In the genomic region with DNA sequence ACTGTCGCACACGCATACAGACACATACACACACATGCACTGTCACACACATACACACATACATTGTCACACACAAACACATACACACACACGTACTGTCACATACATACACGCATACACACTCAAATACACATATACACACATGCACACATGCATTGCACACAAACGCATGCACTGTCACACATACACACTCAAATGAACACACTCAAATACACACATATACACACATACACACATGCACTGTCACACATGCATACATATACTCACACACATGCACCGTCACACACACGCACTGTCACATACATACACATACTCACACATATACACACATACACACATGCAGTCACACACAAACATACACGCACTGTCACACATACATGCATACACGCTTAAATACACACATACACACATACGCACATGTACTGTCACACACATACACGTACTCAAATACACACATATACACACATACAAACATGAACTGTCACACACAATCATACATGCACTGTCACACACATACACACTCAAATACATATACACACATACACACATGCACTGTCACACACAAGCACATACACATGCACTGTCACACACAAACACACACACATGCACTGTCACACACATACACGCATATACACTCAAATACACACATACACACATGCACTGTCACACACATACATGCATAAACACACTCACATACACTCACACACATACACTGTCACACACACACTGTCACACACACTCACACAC, we compare ENCODE assay signal across 1 cellular context.
TF ChIP-seq lines count a peak whose summit lies in the region.

No MANE protein-coding gene starts in this region.

TF ChIP-seq in HepG2, 621 proteins besides CTCF, POLR2A, EP300 and RAD21 (continued from another document and continues in another):
- TF ChIP-seq, protein P1, sequence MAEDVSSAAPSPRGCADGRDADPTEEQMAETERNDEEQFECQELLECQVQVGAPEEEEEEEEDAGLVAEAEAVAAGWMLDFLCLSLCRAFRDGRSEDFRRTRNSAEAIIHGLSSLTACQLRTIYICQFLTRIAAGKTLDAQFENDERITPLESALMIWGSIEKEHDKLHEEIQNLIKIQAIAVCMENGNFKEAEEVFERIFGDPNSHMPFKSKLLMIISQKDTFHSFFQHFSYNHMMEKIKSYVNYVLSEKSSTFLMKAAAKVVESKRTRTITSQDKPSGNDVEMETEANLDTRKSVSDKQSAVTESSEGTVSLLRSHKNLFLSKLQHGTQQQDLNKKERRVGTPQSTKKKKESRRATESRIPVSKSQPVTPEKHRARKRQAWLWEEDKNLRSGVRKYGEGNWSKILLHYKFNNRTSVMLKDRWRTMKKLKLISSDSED (CRISPR knock-in tag; IDR thresholded peaks at IDR 0.05): no peak
- TF ChIP-seq ZNF768 (CRISPR knock-in tag; IDR thresholded peaks at IDR 0.05) (no peak), DNMT3B (CRISPR knock-in tag; conservative IDR thresholded peaks at IDR 0.05) (no peak), SRY (CRISPR knock-in tag; IDR thresholded peaks at IDR 0.05) (no peak), ZNF761 (CRISPR knock-in tag; conservative IDR thresholded peaks at IDR 0.05) (no peak), SOX6 (IDR thresholded peaks at IDR 0.05) (peak; percentile 92; the same call in 1 of the 2 replicates), SOX6 (CRISPR knock-in tag; IDR thresholded peaks at IDR 0.05) (no peak), ZNF207 (IDR thresholded peaks at IDR 0.05; ENCODE audit: borderline replicate concordance) (0 out of 2 replicates have a peak, but pooled peaks have one; percentile 73), NBN (conservative IDR thresholded peaks at IDR 0.05) (0 out of 2 replicates have a peak, but pooled peaks have one; percentile 80), ZNF275 (CRISPR knock-in tag; IDR thresholded peaks at IDR 0.05; ENCODE audit: borderline replicate concordance) (no peak), ATF7 (IDR thresholded peaks at IDR 0.05) (peak; percentile 16; the same call in 1 of the 2 replicates), ATF7 (CRISPR knock-in tag; IDR thresholded peaks at IDR 0.05) (no peak), ZSCAN21 (CRISPR knock-in tag; IDR thresholded peaks at IDR 0.05; ENCODE audit: borderline replicate concordance) (no peak), HNF1B (CRISPR knock-in tag; IDR thresholded peaks at IDR 0.05) (no peak), TRIM24 (CRISPR knock-in tag; IDR thresholded peaks at IDR 0.05) (no peak), ZNF720 (CRISPR knock-in tag; IDR thresholded peaks at IDR 0.05) (no peak), GTF3A (CRISPR knock-in tag; conservative IDR thresholded peaks at IDR 0.05) (0 out of 2 replicates have a peak, but pooled peaks have one; percentile 30), IKZF1 (IDR thresholded peaks at IDR 0.05) (0 out of 2 replicates have a peak, but pooled peaks have one; percentile 79), TFAP4 (IDR thresholded peaks at IDR 0.05; ENCODE audit: borderline replicate concordance, low read depth) (no peak), ZEB1 (IDR thresholded peaks at IDR 0.05; ENCODE audit: insufficient replicate concordance, low read depth) (no peak), PLRG1 (conservative IDR thresholded peaks at IDR 0.05) (peak; percentile 70; the same call in 1 of the 2 replicates), YEATS2 (CRISPR knock-in tag; IDR thresholded peaks at IDR 0.05; ENCODE audit: borderline replicate concordance) (no peak), GLI4 (CRISPR knock-in tag; IDR thresholded peaks at IDR 0.05; ENCODE audit: borderline replicate concordance) (no peak), CREB1 (IDR thresholded peaks at IDR 0.05) (peak; percentile 69; the same call in 1 of the 2 replicates), CREB1 (CRISPR knock-in tag; IDR thresholded peaks at IDR 0.05) (no peak), ZNF451 (CRISPR knock-in tag; IDR thresholded peaks at IDR 0.05) (no peak), ZNF776 (CRISPR knock-in tag; IDR thresholded peaks at IDR 0.05) (no peak), NONO (IDR thresholded peaks at IDR 0.05) (peak; percentile 82; the same call in 1 of the 2 replicates), NONO (CRISPR knock-in tag; conservative IDR thresholded peaks at IDR 0.05) (no peak), JUND (CRISPR knock-in tag; IDR thresholded peaks at IDR 0.05) (0 out of 2 replicates have a peak, but pooled peaks have one; percentile 24), ZNF839 (CRISPR knock-in tag; IDR thresholded peaks at IDR 0.05; ENCODE audit: borderline replicate concordance) (no peak), MXI1 (IDR thresholded peaks at IDR 0.05; ENCODE audit: borderline replicate concordance, low read depth, low read length) (no peak), SNAI1 (CRISPR knock-in tag; IDR thresholded peaks at IDR 0.05; ENCODE audit: borderline replicate concordance) (no peak), BRD4 (CRISPR knock-in tag; IDR thresholded peaks at IDR 0.05) (peak; percentile 44; the same call in 1 of the 2 replicates), ATF5 (CRISPR knock-in tag; IDR thresholded peaks at IDR 0.05; ENCODE audit: low read depth) (peak; percentile 49; the same call in 1 of the 2 replicates), NCOA1 (CRISPR knock-in tag; IDR thresholded peaks at IDR 0.05) (no peak), TBL1XR1 (IDR thresholded peaks at IDR 0.05; ENCODE audit: borderline replicate concordance, low read length, partially characterized antibody) (no peak), ZBTB33 (CRISPR knock-in tag; IDR thresholded peaks at IDR 0.05) (no peak), REPIN1 (CRISPR knock-in tag; IDR thresholded peaks at IDR 0.05; ENCODE audit: borderline replicate concordance, low read depth) (no peak), CREM (IDR thresholded peaks at IDR 0.05) (no peak), CREM (CRISPR knock-in tag; IDR thresholded peaks at IDR 0.05) (no peak), ZNF784 (CRISPR knock-in tag; IDR thresholded peaks at IDR 0.05; ENCODE audit: borderline replicate concordance) (no peak), ZNF282 (IDR thresholded peaks at IDR 0.05; ENCODE audit: partially characterized antibody) (peak; percentile 19), ZNF558 (CRISPR knock-in tag; IDR thresholded peaks at IDR 0.05; ENCODE audit: borderline replicate concordance) (no peak), ZNF672 (CRISPR knock-in tag; IDR thresholded peaks at IDR 0.05) (0 out of 2 replicates have a peak, but pooled peaks have one; percentile 27), ZNF557 (CRISPR knock-in tag; IDR thresholded peaks at IDR 0.05) (no peak), FOXM1 (CRISPR knock-in tag; IDR thresholded peaks at IDR 0.05) (no peak), HOXA9 (CRISPR knock-in tag; IDR thresholded peaks at IDR 0.05; ENCODE audit: borderline replicate concordance) (no peak), KAT2B (IDR thresholded peaks at IDR 0.05; ENCODE audit: borderline replicate concordance, low read depth, low read length) (no peak), REXO4 (CRISPR knock-in tag; IDR thresholded peaks at IDR 0.05; ENCODE audit: borderline replicate concordance) (0 out of 2 replicates have a peak, but pooled peaks have one; percentile 36), LCORL (IDR thresholded peaks at IDR 0.05) (peak; percentile 24; the same call in 1 of the 2 replicates), LCORL (CRISPR knock-in tag; IDR thresholded peaks at IDR 0.05) (no peak), DPF2 (CRISPR knock-in tag; IDR thresholded peaks at IDR 0.05; ENCODE audit: borderline replicate concordance, low read depth) (0 out of 2 replicates have a peak, but pooled peaks have one; percentile 14)
- TF ChIP-seq, protein P2, sequence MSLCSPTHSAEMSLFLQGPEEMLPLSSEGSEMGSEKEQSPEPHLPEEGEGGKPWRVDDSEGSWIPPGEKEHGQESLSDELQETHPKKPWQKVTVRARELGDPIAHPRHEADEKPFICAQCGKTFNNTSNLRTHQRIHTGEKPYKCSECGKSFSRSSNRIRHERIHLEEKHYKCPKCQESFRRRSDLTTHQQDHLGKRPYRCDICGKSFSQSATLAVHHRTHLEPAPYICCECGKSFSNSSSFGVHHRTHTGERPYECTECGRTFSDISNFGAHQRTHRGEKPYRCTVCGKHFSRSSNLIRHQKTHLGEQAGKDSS (CRISPR knock-in tag; IDR thresholded peaks at IDR 0.05; ENCODE audit: borderline replicate concordance, low read depth): 0 out of 2 replicates have a peak, but pooled peaks have one; percentile 22
- TF ChIP-seq, protein P3, sequence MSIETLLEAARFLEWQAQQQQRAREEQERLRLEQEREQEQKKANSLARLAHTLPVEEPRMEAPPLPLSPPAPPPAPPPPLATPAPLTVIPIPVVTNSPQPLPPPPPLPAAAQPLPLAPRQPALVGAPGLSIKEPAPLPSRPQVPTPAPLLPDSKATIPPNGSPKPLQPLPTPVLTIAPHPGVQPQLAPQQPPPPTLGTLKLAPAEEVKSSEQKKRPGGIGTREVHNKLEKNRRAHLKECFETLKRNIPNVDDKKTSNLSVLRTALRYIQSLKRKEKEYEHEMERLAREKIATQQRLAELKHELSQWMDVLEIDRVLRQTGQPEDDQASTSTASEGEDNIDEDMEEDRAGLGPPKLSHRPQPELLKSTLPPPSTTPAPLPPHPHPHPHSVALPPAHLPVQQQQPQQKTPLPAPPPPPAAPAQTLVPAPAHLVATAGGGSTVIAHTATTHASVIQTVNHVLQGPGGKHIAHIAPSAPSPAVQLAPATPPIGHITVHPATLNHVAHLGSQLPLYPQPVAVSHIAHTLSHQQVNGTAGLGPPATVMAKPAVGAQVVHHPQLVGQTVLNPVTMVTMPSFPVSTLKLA (IDR thresholded peaks at IDR 0.05): peak; percentile 66
- TF ChIP-seq, protein P4, sequence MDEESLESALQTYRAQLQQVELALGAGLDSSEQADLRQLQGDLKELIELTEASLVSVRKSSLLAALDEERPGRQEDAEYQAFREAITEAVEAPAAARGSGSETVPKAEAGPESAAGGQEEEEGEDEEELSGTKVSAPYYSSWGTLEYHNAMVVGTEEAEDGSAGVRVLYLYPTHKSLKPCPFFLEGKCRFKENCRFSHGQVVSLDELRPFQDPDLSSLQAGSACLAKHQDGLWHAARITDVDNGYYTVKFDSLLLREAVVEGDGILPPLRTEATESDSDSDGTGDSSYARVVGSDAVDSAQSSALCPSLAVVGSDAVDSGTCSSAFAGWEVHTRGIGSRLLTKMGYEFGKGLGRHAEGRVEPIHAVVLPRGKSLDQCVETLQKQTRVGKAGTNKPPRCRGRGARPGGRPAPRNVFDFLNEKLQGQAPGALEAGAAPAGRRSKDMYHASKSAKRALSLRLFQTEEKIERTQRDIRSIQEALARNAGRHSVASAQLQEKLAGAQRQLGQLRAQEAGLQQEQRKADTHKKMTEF (CRISPR knock-in tag; IDR thresholded peaks at IDR 0.05): no peak
- TF ChIP-seq, protein P5, sequence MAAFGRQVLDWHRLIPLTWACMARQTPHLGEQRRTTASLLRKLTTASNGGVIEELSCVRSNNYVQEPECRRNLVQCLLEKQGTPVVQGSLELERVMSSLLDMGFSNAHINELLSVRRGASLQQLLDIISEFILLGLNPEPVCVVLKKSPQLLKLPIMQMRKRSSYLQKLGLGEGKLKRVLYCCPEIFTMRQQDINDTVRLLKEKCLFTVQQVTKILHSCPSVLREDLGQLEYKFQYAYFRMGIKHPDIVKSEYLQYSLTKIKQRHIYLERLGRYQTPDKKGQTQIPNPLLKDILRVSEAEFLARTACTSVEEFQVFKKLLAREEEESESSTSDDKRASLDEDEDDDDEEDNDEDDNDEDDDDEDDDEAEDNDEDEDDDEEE (CRISPR knock-in tag; IDR thresholded peaks at IDR 0.05): no peak
